Comparison of ENCODE assay signal across 9 cellular contexts in genomic region chr3:149487598-149488197, GRCh38. TPM values are rescaled to one million over a fixed set of nuclear protein-coding genes. Genes with fewer than 3 reads are reported as not detected.
DNase-seq lines count a peak whose midpoint lies in the region; ATAC-seq and TF ChIP-seq lines count a peak whose summit lies in the region.
"Had no signal": no experiment of that assay in that cellular context is flagged by ENCODE, and none has a peak within 500 bp of the region (broad histone marks: within the 10 kb centered on the region; RNA-seq: fewer than 3 reads in every experiment).

No MANE protein-coding gene starts in this region.

- no peak for TF ChIP-seq EP300 in ovary (IDR thresholded peaks at IDR 0.05)

- H3K27ac ChIP-seq in right lobe of liver = no peak overlapping the region
- H3K27ac ChIP-seq in ovary = no peak overlapping the region

- H3K36me3 ChIP-seq in right lobe of liver = peaks cover 0 to 71% (median 26%) of the 10 kb centered on the region in 4 donors
- H3K36me3 ChIP-seq in ovary = no peaks in the 10 kb centered on the region

- peaks cover 5 to 9% (median 6%) of the 10 kb centered on the region in 3 donors for H3K27me3 Mint-ChIP-seq in CD14-positive monocyte (ENCODE audit: low read depth in 3 of 3)
- peaks cover 21% of the 10 kb centered on the region for H3K27me3 Mint-ChIP-seq in activated CD4-positive, alpha-beta T cell treated with anti-CD3 and anti-CD28 coated beads, Interleukin-2, amount 10 ng/mL, durations not matched to agents 24 days and 14 days

- no peak overlapping the region for H3K27ac Mint-ChIP-seq in CD14-positive monocyte
- H3K27ac Mint-ChIP-seq in activated CD4-positive, alpha-beta T cell treated with anti-CD3 and anti-CD28 coated beads, Interleukin-2, amount 10 ng/mL, durations not matched to agents 24 days and 14 days = no peak overlapping the region

- ATAC-seq in GM18519 (IDR thresholded peaks at IDR 0.05; ENCODE audit: low FRiP score, unreplicated experiment) (peak; percentile 54), HG03280 (IDR thresholded peaks at IDR 0.05; ENCODE audit: unreplicated experiment) (peak; percentile 75), right lobe of liver (peak; percentile 58 to 74 (median 66)), HG03460 (IDR thresholded peaks at IDR 0.05; ENCODE audit: unreplicated experiment) (no peak)

- H3K4me3 ChIP-seq in right lobe of liver (no peak overlapping the region), ovary (no peak overlapping the region)

- intact Hi-C loops in CD14-positive monocyte (cut with micrococcal nuclease) = no loop called here
- intact Hi-C loops in activated CD4-positive, alpha-beta T cell treated with anti-CD3 and anti-CD28 coated beads, Interleukin-2, amount 10 ng/mL, durations not matched to agents 24 days and 14 days (cut with micrococcal nuclease) = no loop called here
- intact Hi-C loops in right lobe of liver (cut with DNase I) = loop anchor here in 1 of 2 donors (10.0 kb wide), 1 partner anchor 133 kb away; no protein-coding TSS in a partner anchor
- intact Hi-C loops in ovary (cut with DNase I) = loop anchor here in 1 of 4 donors (10.0 kb wide), 1 partner anchor 363 kb away; the partner anchor contains the start of gene HPS3

- H3K27me3 ChIP-seq in right lobe of liver = no peaks in the 10 kb centered on the region
- no peaks in the 10 kb centered on the region for H3K27me3 ChIP-seq in ovary

- no peaks in the 10 kb centered on the region for H3K36me3 Mint-ChIP-seq in CD14-positive monocyte
- H3K36me3 Mint-ChIP-seq in activated CD4-positive, alpha-beta T cell treated with anti-CD3 and anti-CD28 coated beads, Interleukin-2, amount 10 ng/mL, durations not matched to agents 24 days and 14 days (ENCODE audit: low read depth) = no peaks in the 10 kb centered on the region

- WGBS in right lobe of liver (ENCODE audit: insufficient coverage, low coverage, low lambda C conversion rate, missing lambda C conversion rate) = 60% methylated on average over 6 of the region's 6 CpGs
- WGBS in ovary, 3 donors = 80 to 86% (median 83%) methylated on average over 6 of the region's 6 CpGs

- H3K4me3 Mint-ChIP-seq in CD14-positive monocyte = no peak overlapping the region
- no peak overlapping the region for H3K4me3 Mint-ChIP-seq in activated CD4-positive, alpha-beta T cell treated with anti-CD3 and anti-CD28 coated beads, Interleukin-2, amount 10 ng/mL, durations not matched to agents 24 days and 14 days

- H3K4me1 ChIP-seq in right lobe of liver = no peaks in the 10 kb centered on the region
- no peaks in the 10 kb centered on the region for H3K4me1 ChIP-seq in ovary (ENCODE audit: insufficient read depth)

- H3K9me3 Mint-ChIP-seq in CD14-positive monocyte = peaks cover 0 to 7% (median 2%) of the 10 kb centered on the region in 7 donors
- H3K9me3 Mint-ChIP-seq in activated CD4-positive, alpha-beta T cell treated with anti-CD3 and anti-CD28 coated beads, Interleukin-2, amount 10 ng/mL, durations not matched to agents 24 days and 14 days = no peaks in the 10 kb centered on the region

- TF ChIP-seq CTCF in CD14-positive monocyte (IDR thresholded peaks at IDR 0.05) (peak; percentile 70), right lobe of liver (IDR thresholded peaks at IDR 0.05) (peak; percentile 46 to 58 (median 58)), ovary (IDR thresholded peaks at IDR 0.05) (no peak)

- DNase-seq in CD14-positive monocyte (ENCODE audit: low spot score) = peak; percentile 46
- peak; percentile 76 for DNase-seq in activated CD4-positive, alpha-beta T cell treated with anti-CD3 and anti-CD28 coated beads, Interleukin-2, amount 10 ng/mL, durations not matched to agents 24 days and 14 days
- no peak for DNase-seq in right lobe of liver
- no peak for DNase-seq in effector CD4-positive, alpha-beta T cell
- DNase-seq in ovary = no peak
- DNase-seq: IMR-90 had no signal

- H3K9me3 ChIP-seq in right lobe of liver (no peaks in the 10 kb centered on the region), ovary (no peaks in the 10 kb centered on the region)

- peaks cover 12% of the 10 kb centered on the region for H3K4me1 Mint-ChIP-seq in CD14-positive monocyte
- no peaks in the 10 kb centered on the region for H3K4me1 Mint-ChIP-seq in activated CD4-positive, alpha-beta T cell treated with anti-CD3 and anti-CD28 coated beads, Interleukin-2, amount 10 ng/mL, durations not matched to agents 24 days and 14 days

- TF ChIP-seq POLR2A in right lobe of liver (IDR thresholded peaks at IDR 0.05) = no peak
- no peak for TF ChIP-seq POLR2A in ovary (IDR thresholded peaks at IDR 0.05)

RNA-seq across cellular contexts. Expression of gene TM4SF4, which starts 13.2 kb away (rescaled TPM):
- polyA plus RNA-seq in CD14-positive monocyte (under 1 TPM in 1 of 2 donors, not detected in 1; 0.08 TPM), ovary (1 to 10 TPM in 1 of 2 donors, under 1 TPM in 1; 0.10 to 4.5 TPM)
- not detected in 2 replicates for total RNA-seq in activated CD4-positive, alpha-beta T cell treated with anti-CD3 and anti-CD28 coated beads, Interleukin-2, amount 10 ng/mL, durations not matched to agents 24 days and 14 days
- total RNA-seq in right lobe of liver (100 to 1,000 TPM; 210 to 473 (median 316) TPM), ovary (1 to 10 TPM in 2 of 7 donors, under 1 TPM in 1, not detected in 4; 0.12 to 6.9 (median 4.6) TPM)

Comparison
In these comparisons a context has a peak if more than half of its experiments do, and no peak if none do; other contexts are left out.
1. DNase-seq: peak in CD14-positive monocyte (single experiment) and activated CD4-positive, alpha-beta T cell treated with anti-CD3 and anti-CD28 coated beads, Interleukin-2, amount 10 ng/mL, durations not matched to agents 24 days and 14 days (single experiment); none in right lobe of liver (0 of 3), effector CD4-positive, alpha-beta T cell (single experiment) and ovary (0 of 5).
2. CTCF ChIP-seq: peak in CD14-positive monocyte (single experiment) and right lobe of liver (4 of 4); none in ovary (0 of 3).
3. RNA of gene TM4SF4, which starts 13.2 kb away (total RNA-seq): 210 to 473 TPM in right lobe of liver; 0.12 to 6.9 TPM in ovary and not detected in activated CD4-positive, alpha-beta T cell treated with anti-CD3 and anti-CD28 coated beads, Interleukin-2, amount 10 ng/mL, durations not matched to agents 24 days and 14 days; every median in the first group is over 10 times any median in the second.